Comparison of ENCODE assay signal across 1 cellular context in the genomic region with DNA sequence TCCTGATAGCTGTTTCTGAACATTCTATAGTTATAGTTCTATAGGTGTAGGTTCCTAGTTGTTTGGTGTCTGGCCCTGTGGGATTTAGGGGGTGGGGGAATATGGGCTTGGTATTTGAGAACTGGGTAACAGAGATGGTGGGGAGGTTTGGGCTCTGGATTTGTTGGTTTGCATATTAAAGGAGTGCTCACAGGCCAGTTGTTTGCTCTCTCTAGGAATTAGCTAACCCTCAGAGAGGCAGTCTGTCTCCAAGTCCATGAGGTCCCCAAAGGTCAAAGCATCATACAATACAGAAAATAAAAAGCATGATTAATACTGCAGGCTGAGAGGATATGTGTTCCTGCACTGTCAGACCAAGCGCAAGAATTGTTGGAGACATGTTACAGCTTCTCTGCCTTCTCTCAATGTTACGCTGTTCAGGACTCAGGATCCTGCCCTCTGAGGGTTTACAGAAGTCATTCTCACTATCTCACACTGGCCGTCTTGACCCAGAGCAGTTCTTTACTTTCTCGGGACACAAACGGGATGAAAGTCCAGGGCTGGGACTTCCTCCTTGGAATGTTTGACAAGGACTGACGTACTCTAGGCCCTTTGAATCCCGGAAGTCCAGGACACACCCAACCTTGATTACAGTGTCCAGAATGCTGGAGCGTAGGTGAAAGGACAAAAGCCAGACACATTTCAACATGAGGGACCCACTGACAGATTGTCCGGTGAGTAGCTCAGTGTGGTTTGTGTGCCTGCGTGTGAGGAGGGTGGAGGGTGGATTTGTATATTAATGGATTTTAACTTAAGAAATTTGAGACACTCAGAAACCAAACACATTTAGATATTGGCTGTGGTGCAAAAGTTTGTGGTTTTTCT.
TF ChIP-seq lines count a peak whose summit lies in the region.

A gene with protein sequence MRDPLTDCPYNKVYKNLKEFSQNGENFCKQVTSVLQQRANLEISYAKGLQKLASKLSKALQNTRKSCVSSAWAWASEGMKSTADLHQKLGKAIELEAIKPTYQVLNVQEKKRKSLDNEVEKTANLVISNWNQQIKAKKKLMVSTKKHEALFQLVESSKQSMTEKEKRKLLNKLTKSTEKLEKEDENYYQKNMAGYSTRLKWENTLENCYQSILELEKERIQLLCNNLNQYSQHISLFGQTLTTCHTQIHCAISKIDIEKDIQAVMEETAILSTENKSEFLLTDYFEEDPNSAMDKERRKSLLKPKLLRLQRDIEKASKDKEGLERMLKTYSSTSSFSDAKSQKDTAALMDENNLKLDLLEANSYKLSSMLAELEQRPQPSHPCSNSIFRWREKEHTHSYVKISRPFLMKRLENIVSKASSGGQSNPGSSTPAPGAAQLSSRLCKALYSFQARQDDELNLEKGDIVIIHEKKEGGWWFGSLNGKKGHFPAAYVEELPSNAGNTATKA (plus strand): TSS at position 677 of the 864 bp plus-strand sequence. CDS start 10 bp downstream, at position 687.

TF ChIP-seq in IMR-90, 13 proteins besides CTCF, POLR2A, EP300 and RAD21 (continued from another document):
- TF ChIP-seq BHLHE40 (IDR thresholded peaks at IDR 0.05; ENCODE audit: low read depth, low read length) = no peak
- TF ChIP-seq MAFK (IDR thresholded peaks at IDR 0.05; ENCODE audit: low read depth, low read length) = no peak
- TF ChIP-seq MXI1 (IDR thresholded peaks at IDR 0.05; ENCODE audit: borderline replicate concordance, low read depth, low read length) = no peak
- no peak for TF ChIP-seq FOS (IDR thresholded peaks at IDR 0.05; ENCODE audit: low read depth, low read length)
- TF ChIP-seq RCOR1 (IDR thresholded peaks at IDR 0.05; ENCODE audit: insufficient replicate concordance, low read length) = no peak
- TF ChIP-seq ELK1 (IDR thresholded peaks at IDR 0.05; ENCODE audit: borderline replicate concordance, low read depth, low read length) = no peak
